In genomic region chr9:93120846-93121315, GRCh38 we compare ENCODE assay signal across 12 cellular contexts. TPM values are rescaled to one million over a fixed set of nuclear protein-coding genes. Genes with fewer than 3 reads are reported as not detected.
A peak's percentile ranks its signal among the peaks of the same experiment; 100 is the strongest.
DNase-seq lines count a peak whose midpoint lies in the region; ATAC-seq and TF ChIP-seq lines count a peak whose summit lies in the region.
"Had no signal": no experiment of that assay in that cellular context is flagged by ENCODE, and none has a peak within 500 bp of the region (broad histone marks: within the 10 kb centered on the region; RNA-seq: fewer than 3 reads in every experiment).

No MANE protein-coding gene starts in this region.

- H3K27ac Mint-ChIP-seq in MCF 10A (ENCODE audit: low read depth, unreplicated experiment): no peak overlapping the region

- no peak for TF ChIP-seq CTCF in breast epithelium (IDR thresholded peaks at IDR 0.05)
- TF ChIP-seq CTCF in MCF 10A (IDR thresholded peaks at IDR 0.05; ENCODE audit: unreplicated experiment): no peak
- no peak for TF ChIP-seq CTCF in gastroesophageal sphincter (IDR thresholded peaks at IDR 0.05)
- TF ChIP-seq CTCF in omental fat pad (IDR thresholded peaks at IDR 0.05): no peak

- peaks cover 63% of the 10 kb centered on the region for H3K36me3 Mint-ChIP-seq in MCF 10A (ENCODE audit: insufficient read depth, unreplicated experiment)

- H3K27me3 Mint-ChIP-seq in MCF 10A (ENCODE audit: insufficient read depth, unreplicated experiment): no peaks in the 10 kb centered on the region

- peaks cover 5 to 8% of the 10 kb centered on the region in 2 donors for H3K4me1 ChIP-seq in breast epithelium
- H3K4me1 ChIP-seq in gastroesophageal sphincter: peaks cover 3 to 48% (median 17%) of the 10 kb centered on the region in 3 donors
- no peaks in the 10 kb centered on the region for H3K4me1 ChIP-seq in aorta (ENCODE audit: control insufficient read depth in 1 of 2, insufficient read depth in 2 of 2, low read length in 2 of 2)

- TF ChIP-seq EP300 in gastroesophageal sphincter (IDR thresholded peaks at IDR 0.05): no peak

- no peak overlapping the region for H3K4me3 Mint-ChIP-seq in MCF 10A (ENCODE audit: unreplicated experiment)
- H3K4me3 Mint-ChIP-seq: mesothelial cell of epicardium; T-helper 1 cell treated with Interleukin-12 subunit alpha and Interleukin-12 subunit beta and Interleukin-4 antibody, amounts not matched to agents 30 μg/mL and 1 μg/mL, for 36 hours had no signal

- DNase-seq in breast epithelium (ENCODE audit: low spot score in 2 of 2): no peak
- no peak for DNase-seq in MCF 10A (ENCODE audit: unreplicated experiment)
- peak; percentile 19 for DNase-seq in omental fat pad (ENCODE audit: low spot score)
- peak; percentile 55 to 61 for DNase-seq in aorta
- DNase-seq in NCI-H69 (lab: John Stamatoyannopoulos, UW): no peak
- no peak for DNase-seq in cerebellum (ENCODE audit: low spot score)
- no peak for DNase-seq in NCI-H82 treated with DMSO at 0.1 percent for 48 hours (lab: John Stamatoyannopoulos, UW; ENCODE audit: unreplicated experiment)
- DNase-seq: activated CD4-positive, alpha-beta T cell treated with anti-CD3 and anti-CD28 coated beads, Interleukin-2, amount 50 U/mL, for 4 hours; hippocampal formation had no signal

- H3K4me3 ChIP-seq in breast epithelium (no peak overlapping the region), gastroesophageal sphincter (no peak overlapping the region), aorta (ENCODE audit: low read length in 2 of 2) (no peak overlapping the region)

- peaks cover 22% of the 10 kb centered on the region for H3K4me1 Mint-ChIP-seq in MCF 10A (ENCODE audit: insufficient read depth, unreplicated experiment)

- BruUV-seq in MCF 10A (replicated peaks; lab: Mats Ljungman, UMichigan): no TSS peak

- CTCF ChIA-PET in MCF 10A (lab: Yijun Ruan, JAX): interaction anchor here (0.7 to 3.7 kb wide), 3 partner anchors 12 to 17 kb away, joined by 4 to 26 read pairs (median 4); no protein-coding TSS in a partner anchor

- ATAC-seq in gastroesophageal sphincter: no peak
- ATAC-seq in omental fat pad (ENCODE audit: low FRiP score): no peak
- ATAC-seq in aorta (ENCODE audit: low FRiP score): no peak

- H3K27me3 ChIP-seq in breast epithelium (no peaks in the 10 kb centered on the region), gastroesophageal sphincter (no peaks in the 10 kb centered on the region), aorta (ENCODE audit: control insufficient read depth in 1 of 2, insufficient read depth in 2 of 2, low read length in 1 of 2) (no peaks in the 10 kb centered on the region)

- 68 to 80% methylated on average over 1 to 4 of the region's 11 CpGs for WGBS in gastroesophageal sphincter (ENCODE audit: low coverage in 1 of 2), 2 donors
- WGBS in aorta, 2 donors: 91 to 92% methylated on average over 11 of the region's 11 CpGs

- intact Hi-C loops in breast epithelium (cut with DNase I; ENCODE audit: low total_unique reads): no loop called here
- intact Hi-C loops in MCF 10A (cut with micrococcal nuclease): loop anchor here (1.0 kb wide), 1 partner anchor 11 kb away; no protein-coding TSS in a partner anchor
- intact Hi-C loops in aorta (cut with DNase I): no loop called here

- H3K9me3 Mint-ChIP-seq in MCF 10A (ENCODE audit: unreplicated experiment): no peaks in the 10 kb centered on the region
- H3K9me3 Mint-ChIP-seq: mesothelial cell of epicardium; T-helper 1 cell treated with Interleukin-12 subunit alpha and Interleukin-12 subunit beta and Interleukin-4 antibody, amounts not matched to agents 30 μg/mL and 1 μg/mL, for 36 hours had no signal

- POLR2A ChIA-PET in MCF 10A (lab: Yijun Ruan, JAX): interaction anchor here (0.6 to 3.7 kb wide), 8 partner anchors 10 to 446 kb away, joined by 3 to 49 read pairs (median 6); partner anchors contain the start of genes CARD19 and NINJ1

- H3K27ac ChIP-seq in breast epithelium (peak overlapping the region; percentile 69 to 83), gastroesophageal sphincter (peak overlapping the region in 3 of 4 donors; percentile 81 to 87 (median 82)), aorta (ENCODE audit: low read depth in 1 of 2, low read length in 2 of 2) (no peak overlapping the region)

- TF ChIP-seq POLR2A in breast epithelium (IDR thresholded peaks at IDR 0.05) (no peak), gastroesophageal sphincter (IDR thresholded peaks at IDR 0.05) (no peak)

- H3K36me3 ChIP-seq in breast epithelium: no peaks in the 10 kb centered on the region
- peaks cover 0 to 51% of the 10 kb centered on the region in 2 donors for H3K36me3 ChIP-seq in gastroesophageal sphincter
- H3K36me3 ChIP-seq in aorta (ENCODE audit: control insufficient read depth in 1 of 2, insufficient read depth in 2 of 2, low read length in 1 of 2): peaks cover 0 to 7% of the 10 kb centered on the region in 2 donors

- H3K9me3 ChIP-seq in breast epithelium: no peaks in the 10 kb centered on the region
- no peaks in the 10 kb centered on the region for H3K9me3 ChIP-seq in gastroesophageal sphincter
- no peaks in the 10 kb centered on the region for H3K9me3 ChIP-seq in aorta (ENCODE audit: control insufficient read depth, low read length)

RNA-seq across cellular contexts. Expression of gene NINJ1, which starts 13.2 kb away (rescaled TPM):
- total RNA-seq in breast epithelium: 100 to 1,000 TPM in 2 of 3 donors, 10 to 100 TPM in 1; 89.8 to 109 (median 109) TPM
- total RNA-seq in MCF 10A (2022): 51.0 and 64.7 TPM in 2 replicates
- total RNA-seq in gastroesophageal sphincter: 10 to 100 TPM; 58.8 to 81.6 (median 75.2) TPM
- total RNA-seq in omental fat pad: 100 to 1,000 TPM in 2 of 4 donors, 10 to 100 TPM in 2; 63.3 to 137 (median 104) TPM
- 10 to 100 TPM; 66.8 to 80.3 TPM for total RNA-seq in aorta
- 100 to 1,000 TPM in 1 of 2 donors, 10 to 100 TPM in 1; 46.7 to 113 TPM for polyA plus RNA-seq in aorta
- total RNA-seq in cerebellum: 10.2 TPM

RNA-seq across cellular contexts. Expression of gene CARD19, which starts 24.9 kb away (rescaled TPM):
- total RNA-seq in breast epithelium (10 to 100 TPM; 59.0 to 79.3 (median 62.1) TPM), MCF 10A (2022) (34.4 and 36.6 TPM in 2 replicates), gastroesophageal sphincter (10 to 100 TPM; 78.5 to 82.2 (median 80.1) TPM), omental fat pad (10 to 100 TPM; 45.7 to 76.5 (median 57.9) TPM), aorta (10 to 100 TPM; 47.7 to 50.5 TPM), cerebellum (17.7 TPM)
- polyA plus RNA-seq in aorta: 10 to 100 TPM; 80.1 to 92.3 TPM

Comparison
In these comparisons a context has a peak if more than half of its experiments do, and no peak if none do; other contexts are left out.
1. DNase-seq: peak in omental fat pad (single experiment) and aorta (2 of 2); none in breast epithelium (0 of 2), MCF 10A (single experiment), NCI-H69 (single experiment), cerebellum (single experiment) and NCI-H82 treated with DMSO at 0.1 percent for 48 hours (single experiment).
2. H3K27ac ChIP-seq: peak in breast epithelium (2 of 2) and gastroesophageal sphincter (3 of 4); none in aorta (0 of 2).